ENCODE assay signal across 9 cellular contexts in the genomic region with DNA sequence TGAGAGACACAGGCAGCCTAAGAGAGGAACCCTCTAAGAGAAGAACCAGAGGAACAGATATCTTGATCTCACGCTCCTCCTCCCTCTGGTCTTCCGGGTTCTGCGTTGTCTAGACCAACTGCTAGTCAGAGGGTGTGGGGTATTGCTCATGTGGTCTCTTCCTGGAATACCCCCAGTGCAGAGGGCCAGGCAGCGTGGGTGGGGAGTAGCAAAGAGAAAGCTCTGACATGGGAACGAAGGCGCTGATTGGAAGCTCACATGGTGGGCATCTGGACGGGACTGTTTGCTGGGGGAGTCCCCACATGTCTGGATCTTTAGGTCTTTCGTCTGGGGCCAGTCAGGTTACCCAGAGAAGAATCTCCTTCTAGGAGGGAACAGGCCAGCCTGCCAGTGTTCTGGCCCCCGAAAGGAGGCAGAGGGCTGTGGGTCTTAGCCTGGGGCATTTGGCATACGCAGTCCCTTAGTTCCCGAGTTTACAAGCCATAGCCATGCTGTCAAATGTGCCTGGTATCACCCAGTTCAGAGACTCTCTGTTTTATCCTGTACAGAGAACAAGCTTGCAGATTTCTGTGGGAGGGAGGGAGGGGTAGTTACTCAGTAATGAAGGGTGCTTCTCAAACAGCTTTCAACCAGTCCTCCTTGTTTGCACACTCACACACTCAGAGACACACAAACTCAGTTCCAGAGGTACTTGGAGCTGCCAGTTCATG. TPM values are rescaled to one million over a fixed set of nuclear protein-coding genes. Genes with fewer than 3 reads are reported as not detected.
DNase-seq lines count a peak whose midpoint lies in the region; ATAC-seq and TF ChIP-seq lines count a peak whose summit lies in the region.
"Had no signal": no experiment of that assay in that cellular context is flagged by ENCODE, and none has a peak within 500 bp of the region (broad histone marks: within the 10 kb centered on the region; RNA-seq: fewer than 3 reads in every experiment).

No MANE protein-coding gene starts in this region.

- H3K9me3 ChIP-seq in DOHH2 (ENCODE audit: control insufficient read depth, insufficient read depth, low read length): 0 out of 2 replicates have a peak, but pooled peaks cover 3% of the 10 kb centered on the region
- H3K9me3 ChIP-seq in mucosa of rectum (ENCODE audit: control insufficient read depth in 2 of 2, low read length in 2 of 2): no peaks in the 10 kb centered on the region

- H3K27ac ChIP-seq in DOHH2 (ENCODE audit: low read depth, low read length) (no peak overlapping the region), mucosa of rectum (ENCODE audit: low read depth in 2 of 2, low read length in 2 of 2) (peak overlapping the region; percentile 78 to 80), foreskin keratinocyte (no peak overlapping the region)
- H3K27ac ChIP-seq: parathyroid adenoma had no signal

- peak overlapping the region; percentile 18 for H3K4me2 ChIP-seq in DOHH2 (ENCODE audit: low read length)

- H3K4me3 ChIP-seq in DOHH2 (ENCODE audit: low read length) (no peak overlapping the region), mucosa of rectum (ENCODE audit: low read length in 2 of 2) (peak overlapping the region; percentile 17 to 50)

- no peaks in the 10 kb centered on the region for H3K79me2 ChIP-seq in DOHH2 (ENCODE audit: control insufficient read depth, low read length)
- H3K79me2 ChIP-seq: parathyroid adenoma had no signal

- TF ChIP-seq CTCF in DOHH2 (IDR thresholded peaks at IDR 0.05; ENCODE audit: low read depth, low read length, poor library complexity, severe bottlenecking): no peak
- no peak for TF ChIP-seq CTCF in foreskin keratinocyte (conservative IDR thresholded peaks at IDR 0.05)

- no peaks in the 10 kb centered on the region for H3K27me3 ChIP-seq in DOHH2 (ENCODE audit: control insufficient read depth, low read length)
- no peaks in the 10 kb centered on the region for H3K27me3 ChIP-seq in mucosa of rectum (ENCODE audit: control insufficient read depth in 2 of 2, insufficient read depth in 2 of 2, low read length in 2 of 2)
- H3K27me3 ChIP-seq in foreskin keratinocyte: no peaks in the 10 kb centered on the region

- H3K36me3 ChIP-seq in DOHH2 (ENCODE audit: control insufficient read depth, low read length) (no peaks in the 10 kb centered on the region), mucosa of rectum (ENCODE audit: control insufficient read depth in 2 of 2, insufficient read depth in 2 of 2, low read length in 2 of 2) (no peaks in the 10 kb centered on the region)

- peak; percentile 67 for ATAC-seq in HG03175 (IDR thresholded peaks at IDR 0.05; ENCODE audit: unreplicated experiment)
- ATAC-seq in foreskin keratinocyte: no peak

- DNase-seq in activated CD8-positive, alpha-beta memory T cell treated with anti-CD3 and anti-CD28 coated beads for 4 hours (ENCODE audit: low read depth in 2 of 2): peak; percentile 66 to 80
- DNase-seq in hepatic stellate cell (ENCODE audit: low spot score): no peak
- no peak for DNase-seq in midbrain (lab: John Stamatoyannopoulos, UW)
- no peak for DNase-seq in ecto neural progenitor cell (ENCODE audit: low spot score)
- DNase-seq in foreskin keratinocyte: no peak

- no peaks in the 10 kb centered on the region for H3K9me2 ChIP-seq in DOHH2 (replicated peaks; ENCODE audit: control insufficient read depth, low read length)

- H3K4me1 ChIP-seq in DOHH2 (ENCODE audit: control insufficient read depth, low read length): peaks cover 16% of the 10 kb centered on the region
- peaks cover 4 to 23% of the 10 kb centered on the region in 2 donors for H3K4me1 ChIP-seq in mucosa of rectum (ENCODE audit: control insufficient read depth in 2 of 2, insufficient read depth in 2 of 2, low read length in 2 of 2)
- peaks cover 21% of the 10 kb centered on the region for H3K4me1 ChIP-seq in foreskin keratinocyte
- H3K4me1 ChIP-seq: parathyroid adenoma had no signal

- H4K20me1 ChIP-seq in DOHH2 (ENCODE audit: control insufficient read depth, insufficient read depth, low read depth, low read length): no peaks in the 10 kb centered on the region

- H3F3A ChIP-seq in DOHH2 (ENCODE audit: control insufficient read depth, insufficient read depth): no peaks in the 10 kb centered on the region

- H3K9ac ChIP-seq in mucosa of rectum (ENCODE audit: low read depth in 1 of 2, low read length in 2 of 2): peak overlapping the region; percentile 48 to 52
- H3K9ac ChIP-seq: parathyroid adenoma had no signal

RNA-seq across cellular contexts. Expression of gene IL6R, which starts 18.3 kb away (rescaled TPM):
- total RNA-seq in foreskin keratinocyte: 17.5 and 22.5 TPM in 2 replicates
- polyA plus RNA-seq in foreskin keratinocyte: 5.8 and 6.3 TPM in 2 replicates

Comparison
In these comparisons a context has a peak if more than half of its experiments do, and no peak if none do; other contexts are left out.
1. H3K27ac ChIP-seq: peak in mucosa of rectum (2 of 2); none in DOHH2 (single experiment) and foreskin keratinocyte (single experiment).
2. DNase-seq: peak in activated CD8-positive, alpha-beta memory T cell treated with anti-CD3 and anti-CD28 coated beads for 4 hours (2 of 2); none in hepatic stellate cell (single experiment), midbrain (single experiment), ecto neural progenitor cell (single experiment) and foreskin keratinocyte (0 of 2).